Comparison of ENCODE assay signal across 8 cellular contexts in genomic region chr7:133253522-133253882, GRCh38. TPM values are rescaled to one million over a fixed set of nuclear protein-coding genes. Genes with fewer than 3 reads are reported as not detected.
A peak's percentile ranks its signal among the peaks of the same experiment; 100 is the strongest.
DNase-seq lines count a peak whose midpoint lies in the region; ATAC-seq and TF ChIP-seq lines count a peak whose summit lies in the region.

No MANE protein-coding gene starts in this region.

- no peaks in the 10 kb centered on the region for H3K9me3 ChIP-seq in CD4-positive, alpha-beta T cell (ENCODE audit: control insufficient read depth, low read length)
- H3K9me3 ChIP-seq in esophagus squamous epithelium: no peaks in the 10 kb centered on the region
- no peaks in the 10 kb centered on the region for H3K9me3 ChIP-seq in neural progenitor cell (ENCODE audit: low read depth)

- WGBS in esophagus squamous epithelium, 2 donors: 3 to 6% methylated on average over 7 of the region's 7 CpGs

- intact Hi-C loops in CD4-positive, alpha-beta T cell (cut with DNase I, micrococcal nuclease): loop anchor here (2.0 to 10.0 kb wide), 3 partner anchors 171 to 1063 kb away; partner anchors contain the start of genes SLC35B4 (in 2 of the 2) and CHCHD3 (in 1 of the 2)
- intact Hi-C loops in esophagus squamous epithelium (cut with DNase I): no loop called here

- H3K4me1 ChIP-seq in esophagus squamous epithelium (peaks cover 0 to 30% (median 0%) of the 10 kb centered on the region in 3 donors), neural progenitor cell (peaks cover 10% of the 10 kb centered on the region)

- H3F3A ChIP-seq in neural progenitor cell (ENCODE audit: low read depth): no peaks in the 10 kb centered on the region

- H3K27ac ChIP-seq in CD4-positive, alpha-beta T cell (ENCODE audit: low read depth, low read length): peak overlapping the region; percentile 36
- H3K27ac ChIP-seq in VCaP: peak overlapping the region; percentile 85
- peak overlapping the region; percentile 87 to 93 (median 90) for H3K27ac ChIP-seq in esophagus squamous epithelium
- no peak overlapping the region for H3K27ac ChIP-seq in neural progenitor cell

- peaks cover 55% of the 10 kb centered on the region for H3K4me1 Mint-ChIP-seq in CD4-positive, alpha-beta T cell (ENCODE audit: low read depth)
- peaks cover 27% of the 10 kb centered on the region for H3K4me1 Mint-ChIP-seq in HFFc6 (ENCODE audit: low read depth)
- peaks cover 22% of the 10 kb centered on the region for H3K4me1 Mint-ChIP-seq in neural progenitor cell

- H3K9me3 Mint-ChIP-seq in CD4-positive, alpha-beta T cell: no peaks in the 10 kb centered on the region
- H3K9me3 Mint-ChIP-seq in HFFc6 (no peaks in the 10 kb centered on the region), neural progenitor cell (no peaks in the 10 kb centered on the region)

- CTCF ChIA-PET in CD4-positive, alpha-beta T cell (lab: Charles Lee): interaction anchor here (1.5 kb wide), 1 partner anchor 16 kb away, joined by 3 read pairs; no protein-coding TSS in a partner anchor

- no peak for ATAC-seq in CD4-positive, alpha-beta T cell (ENCODE audit: poor library complexity)
- no peak for ATAC-seq in HG02981 (IDR thresholded peaks at IDR 0.05; ENCODE audit: unreplicated experiment)
- ATAC-seq in GM18502 (IDR thresholded peaks at IDR 0.05; ENCODE audit: poor library complexity, unreplicated experiment): no peak

- H3K36me3 Mint-ChIP-seq in CD4-positive, alpha-beta T cell (ENCODE audit: low read depth): peaks cover 13% of the 10 kb centered on the region
- H3K36me3 Mint-ChIP-seq in HFFc6 (ENCODE audit: low read depth) (0 out of 2 replicates have a peak, but pooled peaks cover 8% of the 10 kb centered on the region), neural progenitor cell (peaks cover 9% of the 10 kb centered on the region)

- TF ChIP-seq POLR2A in esophagus squamous epithelium (IDR thresholded peaks at IDR 0.05): no peak

- peak overlapping the region; percentile 94 for H3K27ac Mint-ChIP-seq in CD4-positive, alpha-beta T cell
- H3K27ac Mint-ChIP-seq in HFFc6 (peak overlapping the region; percentile 91), neural progenitor cell (peak overlapping the region; percentile 93)

- H3K4me3 Mint-ChIP-seq in CD4-positive, alpha-beta T cell: peak overlapping the region; percentile 97
- H3K4me3 Mint-ChIP-seq in HFFc6 (peak overlapping the region; percentile 96), neural progenitor cell (peak overlapping the region; percentile 98)

- peak overlapping the region; percentile 90 for H3K4me2 ChIP-seq in neural progenitor cell

- DNase-seq in CD4-positive, alpha-beta T cell: peak in 3 of 10 experiments; percentile 0 to 2 (median 1)
- DNase-seq in HFFc6 (no peak), esophagus squamous epithelium (lab: John Stamatoyannopoulos, UW) (no peak), neural progenitor cell (ENCODE audit: low spot score) (peak; percentile 13), cortex of kidney (lab: John Stamatoyannopoulos, UW) (no peak)

- H2AFZ ChIP-seq in neural progenitor cell (replicated peaks): peak overlapping the region; percentile 89

- no peaks in the 10 kb centered on the region for H3K27me3 ChIP-seq in CD4-positive, alpha-beta T cell (ENCODE audit: control insufficient read depth, insufficient read depth, low read length)
- H3K27me3 ChIP-seq in esophagus squamous epithelium (no peaks in the 10 kb centered on the region), neural progenitor cell (no peaks in the 10 kb centered on the region)

- no peaks in the 10 kb centered on the region for H3K27me3 Mint-ChIP-seq in CD4-positive, alpha-beta T cell
- H3K27me3 Mint-ChIP-seq in HFFc6 (ENCODE audit: insufficient read depth) (peaks cover 2% of the 10 kb centered on the region; the same call in 1 of the 2 replicates), neural progenitor cell (ENCODE audit: insufficient read depth, low read depth) (no peaks in the 10 kb centered on the region)

- H4K20me1 ChIP-seq in neural progenitor cell (ENCODE audit: low read depth): no peaks in the 10 kb centered on the region

- peak overlapping the region; percentile 85 to 95 (median 89) for H3K4me3 ChIP-seq in esophagus squamous epithelium
- H3K4me3 ChIP-seq in neural progenitor cell: peak overlapping the region; percentile 65

- no peak for TF ChIP-seq CTCF in CD4-positive, alpha-beta T cell (IDR thresholded peaks at IDR 0.05)
- TF ChIP-seq CTCF in HFFc6 (IDR thresholded peaks at IDR 0.05): no peak
- no peak for TF ChIP-seq CTCF in VCaP (conservative IDR thresholded peaks at IDR 0.05)
- no peak for TF ChIP-seq CTCF in esophagus squamous epithelium (IDR thresholded peaks at IDR 0.05)
- no peak for TF ChIP-seq CTCF in neural progenitor cell (IDR thresholded peaks at IDR 0.05)

- H3K36me3 ChIP-seq in esophagus squamous epithelium: no peaks in the 10 kb centered on the region
- H3K36me3 ChIP-seq in neural progenitor cell: no peaks in the 10 kb centered on the region

- POLR2A ChIA-PET in CD4-positive, alpha-beta T cell (lab: Charles Lee): interaction anchor here (1.3 to 1.4 kb wide), 2 partner anchors 8 to 171 kb away, joined by 6 to 13 read pairs; partner anchors contain the start of gene CHCHD3

- H3K79me2 ChIP-seq in neural progenitor cell (ENCODE audit: low read depth): peaks cover 53% of the 10 kb centered on the region

- peak overlapping the region; percentile 74 for H3K9ac ChIP-seq in neural progenitor cell

RNA-seq across cellular contexts. Expression of gene EXOC4, which starts 0.6 kb away (rescaled TPM):
- 10 to 100 TPM; 58.0 to 59.9 TPM for total RNA-seq in CD4-positive, alpha-beta T cell
- total RNA-seq in HFFc6 (2021; fragmentation: NEBNext Ultra II Directional; extraction: Animal tissue kit (Norgen Biotek cat#: 25700)): 10 to 100 TPM; 57.6 to 67.6 (median 61.4) TPM
- total RNA-seq in esophagus squamous epithelium (10 to 100 TPM; 30.7 to 62.4 (median 40.4) TPM), neural progenitor cell (ENCODE audit: low replicate concordance) (98.0 and 129 TPM in 2 replicates)
